20 cellular contexts compared by ENCODE assay signal in genomic region chr18:59870623-59871130, GRCh38. TPM values are rescaled to one million over a fixed set of nuclear protein-coding genes. Genes with fewer than 3 reads are reported as not detected.
DNase-seq lines count a peak whose midpoint lies in the region; ATAC-seq and TF ChIP-seq lines count a peak whose summit lies in the region.
"Had no signal": no experiment of that assay in that cellular context is flagged by ENCODE, and none has a peak within 500 bp of the region (broad histone marks: within the 10 kb centered on the region; RNA-seq: fewer than 3 reads in every experiment).

No MANE protein-coding gene starts in this region.

- no peak overlapping the region for H3K4me3 Mint-ChIP-seq in GM23338
- H3K4me3 Mint-ChIP-seq: CD4-positive, alpha-beta T cell; H9 had no signal

- no peak overlapping the region for H3K4me2 ChIP-seq in GM23338

- intact Hi-C loops in dorsolateral prefrontal cortex (cut with DNase I): no loop called here

- peaks cover 37% of the 10 kb centered on the region for H3K4me1 Mint-ChIP-seq in GM23338

- H3K79me2 ChIP-seq in GM23338 (replicated peaks; ENCODE audit: insufficient read depth): no peaks in the 10 kb centered on the region

- H3K4me1 ChIP-seq in GM23338 (ENCODE audit: insufficient read depth): peaks cover 41% of the 10 kb centered on the region

- TF ChIP-seq CTCF in GM23338 (conservative IDR thresholded peaks at IDR 0.05; ENCODE audit: low read depth in 2 of 2) (no peak), choroid plexus epithelial cell (conservative IDR thresholded peaks at IDR 0.05; ENCODE audit: low read depth, low read length) (no peak), fibroblast of villous mesenchyme (IDR thresholded peaks at IDR 0.05; ENCODE audit: insufficient read depth, low read depth, low read length) (no peak), dorsolateral prefrontal cortex (IDR thresholded peaks at IDR 0.05 in 54 of 56, conservative IDR thresholded peaks at IDR 0.05 in 2 of 56; ENCODE audit: low read depth in 1 of 56, partially characterized antibody in 56 of 56) (no peak)

- H3K27ac ChIP-seq in GM23338 (ENCODE audit: low read depth): peak overlapping the region; percentile 76
- H3K27ac ChIP-seq in dorsolateral prefrontal cortex: no peak overlapping the region

- H3K9me2 ChIP-seq in GM23338 (ENCODE audit: insufficient read depth): no peaks in the 10 kb centered on the region

- DNase-seq in AG20443 (ENCODE audit: low spot score): peak; percentile 40
- DNase-seq in GM23338 (ENCODE audit: low spot score): no peak
- peak; percentile 56 for DNase-seq in choroid plexus epithelial cell (ENCODE audit: low read depth)
- DNase-seq in fibroblast of villous mesenchyme (ENCODE audit: low read depth): peak; percentile 71
- DNase-seq in LoVo (ENCODE audit: low spot score): no peak
- no peak for DNase-seq in NCI-H82 treated with DMSO at 0.1 percent for 48 hours (lab: John Stamatoyannopoulos, UW; ENCODE audit: unreplicated experiment)
- DNase-seq in NCI-H1092 treated with DMSO at 0.1 percent for 48 hours (lab: John Stamatoyannopoulos, UW): no peak
- DNase-seq in dorsolateral prefrontal cortex: no peak
- DNase-seq: AML-193; Calu3; CD4-positive, alpha-beta T cell; DMS79; GF-D8; H9; Karpas-422; NCI-H1930; NCI-H2171 treated with DMSO at 0.1 percent for 48 hours; NCI-H774; SHP77 treated with DMSO at 0.1 percent for 48 hours had no signal

- H3K27me3 ChIP-seq in GM23338 (ENCODE audit: insufficient read depth) (no peaks in the 10 kb centered on the region), dorsolateral prefrontal cortex (peaks cover 0 to 21% (median 0%) of the 10 kb centered on the region in 45 donors)

- H3K9me3 Mint-ChIP-seq in GM23338: no peaks in the 10 kb centered on the region
- H3K9me3 Mint-ChIP-seq: CD4-positive, alpha-beta T cell; H9 had no signal

- no peaks in the 10 kb centered on the region for H4K20me1 ChIP-seq in GM23338 (replicated peaks; ENCODE audit: insufficient read depth)

- no peak for ATAC-seq in GM23338
- ATAC-seq: HepG2 had no signal

- no peaks in the 10 kb centered on the region for H3K36me3 ChIP-seq in GM23338 (ENCODE audit: insufficient read depth)

- peaks cover 7% of the 10 kb centered on the region for H3K27me3 Mint-ChIP-seq in GM23338 (ENCODE audit: insufficient read depth, low read depth, poor library complexity)
- H3K27me3 Mint-ChIP-seq: CD4-positive, alpha-beta T cell had no signal

- H3K27ac Mint-ChIP-seq in GM23338: no peak overlapping the region
- H3K27ac Mint-ChIP-seq: CD4-positive, alpha-beta T cell had no signal

- H3K4me3 ChIP-seq in GM23338 (no peak overlapping the region), choroid plexus epithelial cell (ENCODE audit: low read depth, low read length) (no peak overlapping the region), fibroblast of villous mesenchyme (ENCODE audit: low read depth, low read length) (no peak overlapping the region), dorsolateral prefrontal cortex (no peak overlapping the region)

- no peak overlapping the region for H2AFZ ChIP-seq in GM23338

- H3K36me3 Mint-ChIP-seq in GM23338 (ENCODE audit: low read depth): no peaks in the 10 kb centered on the region

- no peaks in the 10 kb centered on the region for H3F3A ChIP-seq in GM23338 (replicated peaks; ENCODE audit: low read depth)

TF ChIP-seq in GM23338, 12 proteins besides CTCF, POLR2A, EP300 and RAD21:
- TF ChIP-seq EZH2phosphoT487 (IDR thresholded peaks at IDR 0.05; ENCODE audit: unreplicated experiment): no peak
TF ChIP-seq in GM23338: peak in this region for 0.

RNA-seq across cellular contexts. Expression of gene PMAIP1, which starts 29.1 kb away (rescaled TPM):
- 151 and 156 TPM in 2 replicates for total RNA-seq in GM23338 (2014; rRNA removed; shearing (Covaris generic))
- polyA plus RNA-seq in GM23338 (2016; fragmentation: Nextera tagmentation; extraction: Ambion mirVana): 274 and 296 TPM in 2 replicates
- total RNA-seq in fibroblast of villous mesenchyme: 25.4 and 25.5 TPM in 2 replicates
- 1 to 10 TPM in 72 of 120 experiments, under 1 TPM in 42, not detected in 6; 0.26 to 6.2 (median 1.2) TPM for total RNA-seq in dorsolateral prefrontal cortex

Comparison
In these comparisons a context has a peak if more than half of its experiments do, and no peak if none do; other contexts are left out.
1. DNase-seq: peak in AG20443 (single experiment), choroid plexus epithelial cell (single experiment) and fibroblast of villous mesenchyme (single experiment); none in GM23338 (single experiment), LoVo (single experiment), NCI-H82 treated with DMSO at 0.1 percent for 48 hours (single experiment), NCI-H1092 treated with DMSO at 0.1 percent for 48 hours (single experiment) and dorsolateral prefrontal cortex (0 of 10).